Comparison of ENCODE assay signal across 13 cellular contexts in genomic region chr14:23951590-23952143, GRCh38. TPM values are rescaled to one million over a fixed set of nuclear protein-coding genes. Genes with fewer than 3 reads are reported as not detected.
DNase-seq lines count a peak whose midpoint lies in the region; TF ChIP-seq lines count a peak whose summit lies in the region.
"Had no signal": no experiment of that assay in that cellular context is flagged by ENCODE, and none has a peak within 500 bp of the region (broad histone marks: within the 10 kb centered on the region; RNA-seq: fewer than 3 reads in every experiment).

No MANE protein-coding gene starts in this region.

- no peak overlapping the region for H2AFZ ChIP-seq in Loucy (ENCODE audit: low read length)

- H3K4me1 ChIP-seq in Loucy (ENCODE audit: insufficient read depth, low read length, poor library complexity, severe bottlenecking) = peaks cover 21% of the 10 kb centered on the region

- H3K36me3 ChIP-seq in Loucy (ENCODE audit: insufficient read depth, low read length) = no peaks in the 10 kb centered on the region

- DNase-seq in activated CD4-positive, alpha-beta T cell treated with anti-CD3 and anti-CD28 coated beads, Interleukin-2, amount 10 ng/mL, durations not matched to agents 24 days and 14 days = peak; percentile 53
- DNase-seq in activated CD4-positive, alpha-beta T cell treated with anti-CD3 and anti-CD28 coated beads for 1 hour = no peak
- DNase-seq in glomerular visceral epithelial cell (ENCODE audit: extremely low spot score) (peak; percentile 6), putamen (ENCODE audit: low spot score) (peak; percentile 28), foreskin fibroblast (no peak), RPMI8226 (no peak)
- DNase-seq in stimulated activated naive CD4-positive, alpha-beta T cell (lab: John Stamatoyannopoulos, UW) = no peak
- DNase-seq: activated CD4-positive, alpha-beta memory T cell treated with anti-CD3 and anti-CD28 coated beads, Interleukin-2, amount 10 ng/mL, durations not matched to agents 7 days and 5 days; adrenal gland had no signal

- no peaks in the 10 kb centered on the region for H3F3A ChIP-seq in Loucy (ENCODE audit: low read depth)

- H3K4me1 Mint-ChIP-seq in activated CD4-positive, alpha-beta T cell treated with anti-CD3 and anti-CD28 coated beads, Interleukin-2, amount 10 ng/mL, durations not matched to agents 24 days and 14 days = peaks cover 15% of the 10 kb centered on the region

- H3K4me3 ChIP-seq in Loucy (ENCODE audit: low read length, poor library complexity, severe bottlenecking) = peak overlapping the region; percentile 34
- H3K4me3 ChIP-seq in foreskin fibroblast (ENCODE audit: low read depth in 1 of 2, low read length in 2 of 2) = no peak overlapping the region
- H3K4me3 ChIP-seq: adrenal gland, BLaER1 had no signal

- intact Hi-C loops in activated CD4-positive, alpha-beta T cell treated with anti-CD3 and anti-CD28 coated beads, Interleukin-2, amount 10 ng/mL, durations not matched to agents 24 days and 14 days (cut with micrococcal nuclease) = no loop called here

- peak overlapping the region; percentile 84 for H3K4me2 ChIP-seq in Loucy (ENCODE audit: low read depth, low read length, poor library complexity, severe bottlenecking)
- H3K4me2 ChIP-seq: KMS-11 had no signal

- peaks cover 12% of the 10 kb centered on the region for H3K36me3 Mint-ChIP-seq in activated CD4-positive, alpha-beta T cell treated with anti-CD3 and anti-CD28 coated beads, Interleukin-2, amount 10 ng/mL, durations not matched to agents 24 days and 14 days (ENCODE audit: low read depth)

- no peaks in the 10 kb centered on the region for H3K27me3 ChIP-seq in Loucy (ENCODE audit: insufficient read depth, low read length, poor library complexity, severe bottlenecking)
- H3K27me3 ChIP-seq: adrenal gland, BLaER1 had no signal

- H3K9me3 Mint-ChIP-seq in activated CD4-positive, alpha-beta T cell treated with anti-CD3 and anti-CD28 coated beads, Interleukin-2, amount 10 ng/mL, durations not matched to agents 24 days and 14 days = peaks cover 9% of the 10 kb centered on the region
- H3K9me3 Mint-ChIP-seq: stimulated activated naive CD8-positive, alpha-beta T cell treated with anti-CD3 and anti-CD28 coated beads, Interleukin-15, Interleukin-2, amounts not matched to agents 100 ng/mL and 50 ng/mL, for 24 hours had no signal

- H4K20me1 ChIP-seq in Loucy (ENCODE audit: insufficient read depth, low read length, poor library complexity, severe bottlenecking) = no peaks in the 10 kb centered on the region
- H4K20me1 ChIP-seq: BLaER1 had no signal

- TF ChIP-seq CTCF in Loucy (conservative IDR thresholded peaks at IDR 0.05; ENCODE audit: low read length) (peak; percentile 45), foreskin fibroblast (IDR thresholded peaks at IDR 0.05; ENCODE audit: low read depth, low read length) (no peak)

- no peaks in the 10 kb centered on the region for H3K27me3 Mint-ChIP-seq in activated CD4-positive, alpha-beta T cell treated with anti-CD3 and anti-CD28 coated beads, Interleukin-2, amount 10 ng/mL, durations not matched to agents 24 days and 14 days
- H3K27me3 Mint-ChIP-seq: stimulated activated naive CD8-positive, alpha-beta T cell treated with anti-CD3 and anti-CD28 coated beads, Interleukin-15, Interleukin-2, amounts not matched to agents 100 ng/mL and 50 ng/mL, for 24 hours had no signal

- H3K9ac ChIP-seq in Loucy (ENCODE audit: low read depth, low read length, poor library complexity, severe bottlenecking) = peak overlapping the region; percentile 94
- H3K9ac ChIP-seq: BLaER1, KMS-11 had no signal

- peaks cover 13% of the 10 kb centered on the region; the same call in 1 of the 2 replicates for H3K79me2 ChIP-seq in Loucy (ENCODE audit: insufficient read depth, low read length)

- H3K27ac Mint-ChIP-seq in activated CD4-positive, alpha-beta T cell treated with anti-CD3 and anti-CD28 coated beads, Interleukin-2, amount 10 ng/mL, durations not matched to agents 24 days and 14 days = no peak overlapping the region
- H3K27ac Mint-ChIP-seq: activated CD4-positive, alpha-beta memory T cell treated with anti-CD3 and anti-CD28 coated beads, Interleukin-2, amount 10 ng/mL, durations not matched to agents 7 days and 5 days; stimulated activated naive CD8-positive, alpha-beta T cell treated with anti-CD3 and anti-CD28 coated beads, Interleukin-15, Interleukin-2, amounts not matched to agents 100 ng/mL and 50 ng/mL, for 24 hours had no signal

- no peaks in the 10 kb centered on the region for H3K9me3 ChIP-seq in Loucy (ENCODE audit: insufficient read depth, low read depth, low read length)
- H3K9me3 ChIP-seq: adrenal gland had no signal

- no peaks in the 10 kb centered on the region for H3K9me2 ChIP-seq in Loucy (replicated peaks; ENCODE audit: low read depth, low read length)

- H3K4me3 Mint-ChIP-seq in activated CD4-positive, alpha-beta T cell treated with anti-CD3 and anti-CD28 coated beads, Interleukin-2, amount 10 ng/mL, durations not matched to agents 24 days and 14 days = no peak overlapping the region

RNA-seq across cellular contexts. Expression of gene DHRS4, which starts 1.9 kb away (rescaled TPM):
- 17.6 and 18.2 TPM in 2 replicates for total RNA-seq in activated CD4-positive, alpha-beta T cell treated with anti-CD3 and anti-CD28 coated beads, Interleukin-2, amount 10 ng/mL, durations not matched to agents 24 days and 14 days

RNA-seq across cellular contexts. Expression of gene DHRS4L2, which starts 37.1 kb away (rescaled TPM):
- total RNA-seq in activated CD4-positive, alpha-beta T cell treated with anti-CD3 and anti-CD28 coated beads, Interleukin-2, amount 10 ng/mL, durations not matched to agents 24 days and 14 days = 22.1 and 22.5 TPM in 2 replicates

Comparison
In these comparisons a context has a peak if more than half of its experiments do, and no peak if none do; other contexts are left out.
1. DNase-seq: peak in activated CD4-positive, alpha-beta T cell treated with anti-CD3 and anti-CD28 coated beads, Interleukin-2, amount 10 ng/mL, durations not matched to agents 24 days and 14 days (single experiment), glomerular visceral epithelial cell (single experiment) and putamen (single experiment); none in activated CD4-positive, alpha-beta T cell treated with anti-CD3 and anti-CD28 coated beads for 1 hour (single experiment), stimulated activated naive CD4-positive, alpha-beta T cell (0 of 6), foreskin fibroblast (0 of 2) and RPMI8226 (single experiment).